Comparison of ENCODE assay signal across 1 cellular context in genomic region chr14:104986487-104987164, GRCh38.
TF ChIP-seq lines count a peak whose summit lies in the region.

No MANE protein-coding gene starts in this region.

TF ChIP-seq in GM23338, 12 proteins besides CTCF, POLR2A, EP300 and RAD21 (continued from another document):
- TF ChIP-seq, protein P1, sequence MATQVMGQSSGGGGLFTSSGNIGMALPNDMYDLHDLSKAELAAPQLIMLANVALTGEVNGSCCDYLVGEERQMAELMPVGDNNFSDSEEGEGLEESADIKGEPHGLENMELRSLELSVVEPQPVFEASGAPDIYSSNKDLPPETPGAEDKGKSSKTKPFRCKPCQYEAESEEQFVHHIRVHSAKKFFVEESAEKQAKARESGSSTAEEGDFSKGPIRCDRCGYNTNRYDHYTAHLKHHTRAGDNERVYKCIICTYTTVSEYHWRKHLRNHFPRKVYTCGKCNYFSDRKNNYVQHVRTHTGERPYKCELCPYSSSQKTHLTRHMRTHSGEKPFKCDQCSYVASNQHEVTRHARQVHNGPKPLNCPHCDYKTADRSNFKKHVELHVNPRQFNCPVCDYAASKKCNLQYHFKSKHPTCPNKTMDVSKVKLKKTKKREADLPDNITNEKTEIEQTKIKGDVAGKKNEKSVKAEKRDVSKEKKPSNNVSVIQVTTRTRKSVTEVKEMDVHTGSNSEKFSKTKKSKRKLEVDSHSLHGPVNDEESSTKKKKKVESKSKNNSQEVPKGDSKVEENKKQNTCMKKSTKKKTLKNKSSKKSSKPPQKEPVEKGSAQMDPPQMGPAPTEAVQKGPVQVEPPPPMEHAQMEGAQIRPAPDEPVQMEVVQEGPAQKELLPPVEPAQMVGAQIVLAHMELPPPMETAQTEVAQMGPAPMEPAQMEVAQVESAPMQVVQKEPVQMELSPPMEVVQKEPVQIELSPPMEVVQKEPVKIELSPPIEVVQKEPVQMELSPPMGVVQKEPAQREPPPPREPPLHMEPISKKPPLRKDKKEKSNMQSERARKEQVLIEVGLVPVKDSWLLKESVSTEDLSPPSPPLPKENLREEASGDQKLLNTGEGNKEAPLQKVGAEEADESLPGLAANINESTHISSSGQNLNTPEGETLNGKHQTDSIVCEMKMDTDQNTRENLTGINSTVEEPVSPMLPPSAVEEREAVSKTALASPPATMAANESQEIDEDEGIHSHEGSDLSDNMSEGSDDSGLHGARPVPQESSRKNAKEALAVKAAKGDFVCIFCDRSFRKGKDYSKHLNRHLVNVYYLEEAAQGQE (IDR thresholded peaks at IDR 0.05; ENCODE audit: unreplicated experiment): no peak
- TF ChIP-seq ZNF462 (CRISPR knock-in tag; IDR thresholded peaks at IDR 0.05) (no peak), ZNF114 (CRISPR knock-in tag; IDR thresholded peaks at IDR 0.05) (no peak), STAT1 (IDR thresholded peaks at IDR 0.05; ENCODE audit: unreplicated experiment) (no peak), ETS1 (IDR thresholded peaks at IDR 0.05) (no peak), JUNB (IDR thresholded peaks at IDR 0.05; ENCODE audit: unreplicated experiment) (no peak), EZH2phosphoT487 (IDR thresholded peaks at IDR 0.05; ENCODE audit: unreplicated experiment) (no peak), NANOG (IDR thresholded peaks at IDR 0.05; ENCODE audit: borderline replicate concordance) (no peak)
